16 cellular contexts compared by ENCODE assay signal in genomic region chr2:160425394-160425793, GRCh38.
DNase-seq lines count a peak whose midpoint lies in the region; ATAC-seq, FAIRE-seq and TF ChIP-seq lines count a peak whose summit lies in the region.
"Had no signal": no experiment of that assay in that cellular context is flagged by ENCODE, and none has a peak within 500 bp of the region (broad histone marks: within the 10 kb centered on the region; RNA-seq: fewer than 3 reads in every experiment).

No MANE protein-coding gene starts in this region.

- H3K9me3 ChIP-seq in SK-N-MC (ENCODE audit: low read depth, low read length): no peaks in the 10 kb centered on the region
- no peaks in the 10 kb centered on the region for H3K9me3 ChIP-seq in keratinocyte (ENCODE audit: control insufficient read depth, low read depth, low read length)
- no peaks in the 10 kb centered on the region for H3K9me3 ChIP-seq in smooth muscle cell (replicated peaks; ENCODE audit: low read depth)
- H3K9me3 ChIP-seq: pancreas had no signal

- peaks cover 35% of the 10 kb centered on the region for H3K36me3 Mint-ChIP-seq in T-helper 1 cell treated with Interleukin-12 subunit alpha and Interleukin-12 subunit beta and Interleukin-4 antibody, amounts not matched to agents 30 μg/mL and 1 μg/mL, for 36 hours (ENCODE audit: low read depth)

- no peak overlapping the region for H3K4me3 Mint-ChIP-seq in T-helper 1 cell treated with Interleukin-12 subunit alpha and Interleukin-12 subunit beta and Interleukin-4 antibody, amounts not matched to agents 30 μg/mL and 1 μg/mL, for 36 hours
- H3K4me3 Mint-ChIP-seq: activated naive CD8-positive, alpha-beta T cell treated with anti-CD3 and anti-CD28 coated beads, Interleukin-2, amount 10 ng/mL, durations not matched to agents 7 days and 5 days had no signal

- TF ChIP-seq CTCF in keratinocyte (optimal IDR thresholded peaks at IDR 0.05 in 1 of 3, IDR thresholded peaks at IDR 0.05 in 1 of 3, conservative IDR thresholded peaks at IDR 0.05 in 1 of 3; ENCODE audit: extremely low read depth in 1 of 3, insufficient read depth in 2 of 3, low read length in 3 of 3) (no peak), smooth muscle cell (IDR thresholded peaks at IDR 0.05; ENCODE audit: borderline replicate concordance, insufficient read depth, poor library complexity, severe bottlenecking) (no peak)

- ATAC-seq in GM19328 (IDR thresholded peaks at IDR 0.05; ENCODE audit: unreplicated experiment) (no peak), HG02678 (IDR thresholded peaks at IDR 0.05; ENCODE audit: unreplicated experiment) (no peak)
- ATAC-seq: pancreas had no signal

- no peaks in the 10 kb centered on the region for H3K9me1 ChIP-seq in keratinocyte (ENCODE audit: control insufficient read depth, extremely low read depth, insufficient read depth, low read length)

- H3K4me1 Mint-ChIP-seq in T-helper 1 cell treated with Interleukin-12 subunit alpha and Interleukin-12 subunit beta and Interleukin-4 antibody, amounts not matched to agents 30 μg/mL and 1 μg/mL, for 36 hours (ENCODE audit: low read depth): peaks cover 42% of the 10 kb centered on the region

- peak overlapping the region; percentile 15 for H3K9ac ChIP-seq in SK-N-MC (ENCODE audit: insufficient read length)
- H3K9ac ChIP-seq in keratinocyte (ENCODE audit: control insufficient read depth, extremely low read depth, insufficient read depth, low read length): no peak overlapping the region
- H3K9ac ChIP-seq in smooth muscle cell (ENCODE audit: low read depth): peak overlapping the region; percentile 15

- FAIRE-seq in keratinocyte (lab: Jason Lieb, UNC): peak; percentile 32
- FAIRE-seq: A204.1, kidney, pancreas had no signal

- H3K27me3 ChIP-seq in keratinocyte (ENCODE audit: control insufficient read depth, extremely low read depth, insufficient read depth, low read length) (no peaks in the 10 kb centered on the region), smooth muscle cell (ENCODE audit: low read depth) (no peaks in the 10 kb centered on the region)
- H3K27me3 ChIP-seq: pancreas had no signal

- DNase-seq in T-helper 1 cell (no peak), SK-N-MC (ENCODE audit: low read depth, low spot score) (no peak), keratinocyte (ENCODE audit: low read depth, low spot score) (no peak), smooth muscle cell (lab: John Stamatoyannopoulos, UW; ENCODE audit: unreplicated experiment) (no peak), NCI-H510A treated with DMSO at 0.1 percent for 48 hours (lab: John Stamatoyannopoulos, UW) (no peak)
- DNase-seq: activated CD4-positive, alpha-beta T cell treated with anti-CD3 and anti-CD28 coated beads for 48 hours; activated naive CD8-positive, alpha-beta T cell treated with anti-CD3 and anti-CD28 coated beads, Interleukin-2, amount 10 ng/mL, durations not matched to agents 7 days and 5 days; dermis blood vessel endothelial cell; foreskin melanocyte; kidney; NCI-H1417 treated with DMSO at 0.1 percent for 48 hours; pancreas had no signal

- H3K4me2 ChIP-seq in keratinocyte (ENCODE audit: control insufficient read depth, extremely low read depth, insufficient read depth, low read depth, low read length) (no peak overlapping the region), smooth muscle cell (peak overlapping the region; percentile 33)

- H3K36me3 ChIP-seq in SK-N-MC (ENCODE audit: insufficient read depth, low read length) (no peaks in the 10 kb centered on the region), keratinocyte (ENCODE audit: control insufficient read depth in 2 of 2, extremely low read depth in 1 of 2, insufficient read depth in 2 of 2, low read length in 2 of 2) (no peaks in the 10 kb centered on the region), smooth muscle cell (ENCODE audit: low read depth) (peaks cover under 1% of the 10 kb centered on the region)
- H3K36me3 ChIP-seq: pancreas had no signal

- dilution Hi-C loops in keratinocyte (cut with MboI; ENCODE audit: extremely low pct_ligation_motif_present, low sequenced_read_pairs): no loop called here

- peaks cover 12% of the 10 kb centered on the region for H3K9me3 Mint-ChIP-seq in T-helper 1 cell treated with Interleukin-12 subunit alpha and Interleukin-12 subunit beta and Interleukin-4 antibody, amounts not matched to agents 30 μg/mL and 1 μg/mL, for 36 hours

- H4K20me1 ChIP-seq in keratinocyte (ENCODE audit: control insufficient read depth, extremely low read depth, insufficient read depth, low read length) (no peaks in the 10 kb centered on the region), smooth muscle cell (ENCODE audit: low read depth) (no peaks in the 10 kb centered on the region)

- peak overlapping the region; percentile 28 for H3K27ac Mint-ChIP-seq in T-helper 1 cell treated with Interleukin-12 subunit alpha and Interleukin-12 subunit beta and Interleukin-4 antibody, amounts not matched to agents 30 μg/mL and 1 μg/mL, for 36 hours
- H3K27ac Mint-ChIP-seq: activated naive CD8-positive, alpha-beta T cell treated with anti-CD3 and anti-CD28 coated beads, Interleukin-2, amount 10 ng/mL, durations not matched to agents 7 days and 5 days had no signal

- H3K27me3 Mint-ChIP-seq in T-helper 1 cell treated with Interleukin-12 subunit alpha and Interleukin-12 subunit beta and Interleukin-4 antibody, amounts not matched to agents 30 μg/mL and 1 μg/mL, for 36 hours (ENCODE audit: low read depth): peaks cover 3% of the 10 kb centered on the region

- WGBS in smooth muscle cell (ENCODE audit: low lambda C conversion rate): 57% methylated on average over 2 of the region's 2 CpGs

- H3F3A ChIP-seq in smooth muscle cell (ENCODE audit: low read depth): peaks cover 21% of the 10 kb centered on the region

- H3K4me1 ChIP-seq in keratinocyte (ENCODE audit: control insufficient read depth, extremely low read depth, insufficient read depth, low read length) (no peaks in the 10 kb centered on the region), smooth muscle cell (ENCODE audit: low read depth) (peaks cover 29% of the 10 kb centered on the region)

- H2AFZ ChIP-seq in keratinocyte (ENCODE audit: control insufficient read depth, low read length): no peak overlapping the region
- H2AFZ ChIP-seq in smooth muscle cell (ENCODE audit: low read depth): no peak overlapping the region

- peak overlapping the region; percentile 45 for H3K4me3 ChIP-seq in SK-N-MC
- H3K4me3 ChIP-seq in keratinocyte (ENCODE audit: control insufficient read depth in 2 of 3, extremely low read depth in 1 of 3, insufficient read depth in 2 of 3, low read depth in 1 of 3, low read length in 3 of 3): no peak overlapping the region
- H3K4me3 ChIP-seq in smooth muscle cell: no peak overlapping the region
- H3K4me3 ChIP-seq: pancreas had no signal

- peak overlapping the region; percentile 95 for H3K27ac ChIP-seq in SK-N-MC
- no peak overlapping the region for H3K27ac ChIP-seq in keratinocyte (ENCODE audit: control insufficient read depth, insufficient read depth, low read length)
- H3K27ac ChIP-seq in smooth muscle cell (ENCODE audit: low read depth): peak overlapping the region; percentile 84
- H3K27ac ChIP-seq: pancreas had no signal

- H3K79me2 ChIP-seq in keratinocyte (ENCODE audit: control insufficient read depth, insufficient read depth, low read length): peaks cover 9% of the 10 kb centered on the region
- H3K79me2 ChIP-seq in smooth muscle cell (ENCODE audit: low read depth): peaks cover 85% of the 10 kb centered on the region
